8 cellular contexts compared by ENCODE assay signal in genomic region chr1:47438321-47439150, GRCh38. TPM values are rescaled to one million over a fixed set of nuclear protein-coding genes. Genes with fewer than 3 reads are reported as not detected.
DNase-seq lines count a peak whose midpoint lies in the region; ATAC-seq lines count a peak whose summit lies in the region.

No MANE protein-coding gene starts in this region.

- peak; percentile 50 for DNase-seq in activated CD4-positive, CD25-positive, alpha-beta regulatory T cell treated with anti-CD3 and anti-CD28 coated beads, Interleukin-2, amount 50 U/mL, for 72 hours
- DNase-seq in activated CD4-positive, CD25-positive, alpha-beta regulatory T cell (lab: John Stamatoyannopoulos, UW): no peak
- DNase-seq in activated CD4-positive, alpha-beta T cell treated with anti-CD3 and anti-CD28 coated beads, Interleukin-2, amount 50 U/mL, for 1 hour: peak; percentile 30
- DNase-seq in fibroblast of peridontal ligament (ENCODE audit: extremely low read depth) (peak; percentile 17), sciatic nerve (ENCODE audit: low spot score) (no peak)
- peak; percentile 32 for DNase-seq in stimulated activated CD4-positive, alpha-beta T cell treated with anti-CD3 and anti-CD28 coated beads, Interleukin-4, amount 100 ng/mL, for 24 hours

- ATAC-seq in HG03095 (IDR thresholded peaks at IDR 0.05; ENCODE audit: unreplicated experiment): no peak
- no peak for ATAC-seq in HG02678 (IDR thresholded peaks at IDR 0.05; ENCODE audit: unreplicated experiment)
- no peak for ATAC-seq in sciatic nerve

- intact Hi-C loops in sciatic nerve (cut with DNase I): loop anchor here (5.0 kb wide), 1 partner anchor 264 kb away; no protein-coding TSS in a partner anchor

RNA-seq across cellular contexts. Expression of gene FOXD2, which starts 0.7 kb away (rescaled TPM):
- total RNA-seq in sciatic nerve: 12.3 TPM

RNA-seq across cellular contexts. Expression of gene FOXE3, which starts 22.5 kb away (rescaled TPM):
- total RNA-seq in sciatic nerve: 0.27 TPM

Comparison
In these comparisons a context has a peak if more than half of its experiments do, and no peak if none do; other contexts are left out.
1. DNase-seq: peak in activated CD4-positive, CD25-positive, alpha-beta regulatory T cell treated with anti-CD3 and anti-CD28 coated beads, Interleukin-2, amount 50 U/mL, for 72 hours (single experiment), activated CD4-positive, alpha-beta T cell treated with anti-CD3 and anti-CD28 coated beads, Interleukin-2, amount 50 U/mL, for 1 hour (single experiment), fibroblast of peridontal ligament (single experiment) and stimulated activated CD4-positive, alpha-beta T cell treated with anti-CD3 and anti-CD28 coated beads, Interleukin-4, amount 100 ng/mL, for 24 hours (single experiment); none in activated CD4-positive, CD25-positive, alpha-beta regulatory T cell (0 of 4) and sciatic nerve (single experiment).